23 cellular contexts compared by ENCODE assay signal in the genomic region with DNA sequence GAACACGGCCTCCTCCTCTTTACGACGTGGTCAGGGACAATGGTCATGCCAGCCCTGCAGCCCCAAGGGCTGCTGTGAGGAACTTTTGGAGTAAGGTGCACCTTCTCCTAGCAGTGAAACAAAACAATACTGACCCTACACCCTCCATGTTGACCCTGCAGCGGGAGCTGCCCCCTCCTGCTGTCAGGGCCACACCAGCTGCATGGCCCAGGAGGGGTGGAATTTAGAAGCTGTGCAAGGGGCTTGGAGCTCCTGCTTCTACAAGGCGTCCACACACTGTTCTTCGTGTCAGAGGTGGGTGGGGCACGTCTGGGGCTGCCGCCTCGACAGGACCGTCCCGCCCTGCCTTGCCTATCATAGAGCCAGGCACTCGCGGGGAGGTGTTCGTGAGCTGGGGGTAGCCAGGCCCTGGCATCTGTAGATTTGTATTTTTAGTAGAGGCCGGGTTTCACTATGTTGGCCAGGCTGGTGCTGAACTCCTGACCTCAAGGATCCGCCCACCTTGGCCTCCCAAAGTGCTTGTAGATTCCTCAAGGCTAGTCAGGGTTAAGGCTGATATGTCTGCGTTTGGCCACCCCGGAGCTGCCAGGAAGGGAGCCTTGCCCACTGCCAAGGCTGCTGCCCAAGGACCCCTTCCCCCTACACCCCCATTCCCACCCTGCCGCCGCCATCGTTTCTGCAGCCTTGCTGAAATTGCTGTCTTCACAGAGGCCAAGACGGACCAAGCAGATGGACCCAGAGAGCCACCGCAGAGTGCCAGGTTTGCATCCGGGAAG. TPM values are rescaled to one million over a fixed set of nuclear protein-coding genes. Genes with fewer than 3 reads are reported as not detected.
DNase-seq lines count a peak whose midpoint lies in the region; ATAC-seq and TF ChIP-seq lines count a peak whose summit lies in the region.
"Had no signal": no experiment of that assay in that cellular context is flagged by ENCODE, and none has a peak within 500 bp of the region (broad histone marks: within the 10 kb centered on the region; RNA-seq: fewer than 3 reads in every experiment).

No MANE protein-coding gene starts in this region.

- H3K4me3 Mint-ChIP-seq in activated CD4-positive, alpha-beta memory T cell treated with anti-CD3 and anti-CD28 coated beads, Interleukin-2, amount 10 ng/mL, durations not matched to agents 7 days and 5 days = no peak overlapping the region
- H3K4me3 Mint-ChIP-seq in activated CD4-positive, alpha-beta memory T cell treated with anti-CD3 and anti-CD28 coated beads for 36 hours = no peak overlapping the region
- H3K4me3 Mint-ChIP-seq in H9 = no peak overlapping the region
- H3K4me3 Mint-ChIP-seq: CD4-positive, CD25-positive, alpha-beta regulatory T cell had no signal

- CTCF ChIA-PET in activated CD4-positive, alpha-beta memory T cell treated with anti-CD3 and anti-CD28 coated beads, Interleukin-2, amount 10 ng/mL, durations not matched to agents 7 days and 5 days (lab: Charles Lee) = no interaction called here
- CTCF ChIA-PET in activated CD4-positive, alpha-beta memory T cell treated with anti-CD3 and anti-CD28 coated beads for 36 hours (lab: Charles Lee) = no interaction called here

- no peak overlapping the region for H4K8ac ChIP-seq in H9 (replicated peaks; ENCODE audit: insufficient read length, low read depth, low read length)

- no peak overlapping the region for H2AK5ac ChIP-seq in H9 (ENCODE audit: insufficient read length, low read length)

- no peak overlapping the region for H2AFZ ChIP-seq in H9 (ENCODE audit: low read length)

- H4K91ac ChIP-seq in H9 (ENCODE audit: insufficient read length, low read depth, low read length) = no peak overlapping the region

- no peaks in the 10 kb centered on the region for H3K23me2 ChIP-seq in H9 (ENCODE audit: insufficient read length, low read depth, low read length, poor library complexity, severe bottlenecking)

- intact Hi-C loops in activated CD4-positive, alpha-beta memory T cell treated with anti-CD3 and anti-CD28 coated beads for 36 hours (cut with micrococcal nuclease) = no loop called here
- intact Hi-C loops in spleen (cut with DNase I; ENCODE audit: low total_unique reads) = no loop called here

- no peaks in the 10 kb centered on the region for H3K9me3 ChIP-seq in H9 (ENCODE audit: control insufficient read depth, low read depth, low read length)
- H3K9me3 ChIP-seq in spleen = no peaks in the 10 kb centered on the region
- H3K9me3 ChIP-seq: BE2C had no signal

- TF ChIP-seq CTCF in H9 (conservative IDR thresholded peaks at IDR 0.05) (no peak), spleen (IDR thresholded peaks at IDR 0.05 in 8 of 11, conservative IDR thresholded peaks at IDR 0.05 in 3 of 11) (no peak), foreskin fibroblast (IDR thresholded peaks at IDR 0.05; ENCODE audit: low read depth, low read length) (no peak)

- no peak overlapping the region for H2BK120ac ChIP-seq in H9 (ENCODE audit: low read depth, low read length, poor library complexity, severe bottlenecking)

- H3K36me3 ChIP-seq in spleen = peaks cover 4 to 99% (median 54%) of the 10 kb centered on the region in 6 donors

- no peak for TF ChIP-seq POLR2A in spleen (IDR thresholded peaks at IDR 0.05)

- no peaks in the 10 kb centered on the region for H4K20me1 ChIP-seq in H9 (ENCODE audit: control insufficient read depth, insufficient read depth, insufficient read length)

- no peak overlapping the region for H3K18ac ChIP-seq in H9 (ENCODE audit: insufficient read length, low read depth, low read length)

- no peak overlapping the region for H3K23ac ChIP-seq in H9 (ENCODE audit: insufficient read length, low read depth, low read length)

- no peak overlapping the region for H3T11ph ChIP-seq in H9 (ENCODE audit: low read length)

- peaks cover 65% of the 10 kb centered on the region for H3K36me3 Mint-ChIP-seq in activated CD4-positive, alpha-beta memory T cell treated with anti-CD3 and anti-CD28 coated beads, Interleukin-2, amount 10 ng/mL, durations not matched to agents 7 days and 5 days (ENCODE audit: low read depth)
- H3K36me3 Mint-ChIP-seq in activated CD4-positive, alpha-beta memory T cell treated with anti-CD3 and anti-CD28 coated beads for 36 hours = peaks cover 22% of the 10 kb centered on the region
- peaks cover 30 to 88% (median 69%) of the 10 kb centered on the region in 3 experiments; a peak in 6 of 7 replicates for H3K36me3 Mint-ChIP-seq in H9 (ENCODE audit: insufficient read depth in 1 of 3, low read depth in 3 of 3)

- H3K27ac ChIP-seq in H9 (ENCODE audit: insufficient read length, low read depth, low read length) = no peak overlapping the region
- no peak overlapping the region for H3K27ac ChIP-seq in spleen

- no peak overlapping the region for H3K4ac ChIP-seq in H9 (ENCODE audit: low read depth, low read length)

- no peaks in the 10 kb centered on the region for H3K27me3 Mint-ChIP-seq in activated CD4-positive, alpha-beta memory T cell treated with anti-CD3 and anti-CD28 coated beads, Interleukin-2, amount 10 ng/mL, durations not matched to agents 7 days and 5 days
- no peaks in the 10 kb centered on the region for H3K27me3 Mint-ChIP-seq in activated CD4-positive, alpha-beta memory T cell treated with anti-CD3 and anti-CD28 coated beads for 36 hours
- no peaks in the 10 kb centered on the region for H3K27me3 Mint-ChIP-seq in H9 (ENCODE audit: low read depth)
- H3K27me3 Mint-ChIP-seq: CD4-positive, CD25-positive, alpha-beta regulatory T cell had no signal

- H4K5ac ChIP-seq in H9 (ENCODE audit: insufficient read length, low read depth, low read length) = no peak overlapping the region

- H3K79me1 ChIP-seq in H9 (ENCODE audit: insufficient read depth, low read depth, low read length, poor library complexity, severe bottlenecking) = peaks cover 3% of the 10 kb centered on the region

- H3K14ac ChIP-seq in H9 (ENCODE audit: insufficient read depth, low read length) = no peak overlapping the region

- DNase-seq in activated CD4-positive, alpha-beta memory T cell treated with anti-CD3 and anti-CD28 coated beads, Interleukin-2, amount 10 ng/mL, durations not matched to agents 7 days and 5 days = peak; percentile 9
- DNase-seq in activated CD4-positive, alpha-beta memory T cell treated with anti-CD3 and anti-CD28 coated beads for 36 hours = no peak
- DNase-seq in H9 (peak; percentile 12), islet precursor cell (peak; percentile 49), spleen (peak; percentile 46), foreskin fibroblast (no peak)
- DNase-seq in activated naive CD4-positive, alpha-beta T cell (lab: John Stamatoyannopoulos, UW) = no peak
- DNase-seq: BE2C; CD4-positive, CD25-positive, alpha-beta regulatory T cell; COR-L47; DMS 273 treated with DMSO at 0.1 percent for 48 hours; HCEC 1CT; MM.1S; NCI-H1105; NCI-H1694; NCI-H2081 treated with DMSO at 0.1 percent for 48 hours; NCI-H510A; NCI-H774; OCI-M1; SHP77 treated with DMSO at 0.1 percent for 48 hours had no signal

- no peak for ATAC-seq in HG03196 (IDR thresholded peaks at IDR 0.05; ENCODE audit: unreplicated experiment)

- H2BK12ac ChIP-seq in H9 (ENCODE audit: insufficient read length, low read depth, low read length) = no peak overlapping the region

- no peak overlapping the region for H2BK5ac ChIP-seq in H9 (ENCODE audit: insufficient read length, low read length)

- H3K27me3 ChIP-seq in H9 (ENCODE audit: insufficient read depth, low read length) (no peaks in the 10 kb centered on the region), spleen (replicated peaks in 1 of 7) (no peaks in the 10 kb centered on the region)
- H3K27me3 ChIP-seq: BE2C had no signal

- H3K4me1 Mint-ChIP-seq in activated CD4-positive, alpha-beta memory T cell treated with anti-CD3 and anti-CD28 coated beads, Interleukin-2, amount 10 ng/mL, durations not matched to agents 7 days and 5 days = peaks cover 7% of the 10 kb centered on the region
- H3K4me1 Mint-ChIP-seq in activated CD4-positive, alpha-beta memory T cell treated with anti-CD3 and anti-CD28 coated beads for 36 hours (ENCODE audit: low read depth) = peaks cover 2% of the 10 kb centered on the region
- H3K4me1 Mint-ChIP-seq in H9 = no peaks in the 10 kb centered on the region

- H3K9me3 Mint-ChIP-seq in activated CD4-positive, alpha-beta memory T cell treated with anti-CD3 and anti-CD28 coated beads, Interleukin-2, amount 10 ng/mL, durations not matched to agents 7 days and 5 days = no peaks in the 10 kb centered on the region
- H3K9me3 Mint-ChIP-seq in activated CD4-positive, alpha-beta memory T cell treated with anti-CD3 and anti-CD28 coated beads for 36 hours = no peaks in the 10 kb centered on the region
- no peaks in the 10 kb centered on the region for H3K9me3 Mint-ChIP-seq in H9
- H3K9me3 Mint-ChIP-seq: CD4-positive, CD25-positive, alpha-beta regulatory T cell had no signal

- no peak overlapping the region for H3K27ac Mint-ChIP-seq in activated CD4-positive, alpha-beta memory T cell treated with anti-CD3 and anti-CD28 coated beads, Interleukin-2, amount 10 ng/mL, durations not matched to agents 7 days and 5 days
- H3K27ac Mint-ChIP-seq in activated CD4-positive, alpha-beta memory T cell treated with anti-CD3 and anti-CD28 coated beads for 36 hours = no peak overlapping the region
- peak overlapping the region in 1 of 3 experiments; percentile 52; a peak in 1 of 7 replicates for H3K27ac Mint-ChIP-seq in H9
- H3K27ac Mint-ChIP-seq: CD4-positive, CD25-positive, alpha-beta regulatory T cell had no signal

- no peak overlapping the region for H3K4me2 ChIP-seq in H9 (ENCODE audit: insufficient read depth, insufficient read length, low read length)

- H2BK20ac ChIP-seq in H9 (ENCODE audit: low read depth, low read length, poor library complexity, severe bottlenecking) = no peak overlapping the region

- H3K4me1 ChIP-seq in H9 (ENCODE audit: insufficient read depth, low read length) = no peaks in the 10 kb centered on the region
- peaks cover 0 to 11% (median 1%) of the 10 kb centered on the region in 6 donors for H3K4me1 ChIP-seq in spleen
- H3K4me1 ChIP-seq: BE2C had no signal

- H3K79me2 ChIP-seq in H9 (ENCODE audit: insufficient read depth, low read length) = peaks cover 3% of the 10 kb centered on the region; the same call in 1 of the 2 replicates

- WGBS in H9 (ENCODE audit: extremely low coverage, insufficient read length, low lambda C conversion rate) = no CpG with 5 or more reads among the region's 24 CpGs
- WGBS in spleen, 5 donors = 90 to 96% (median 93%) methylated on average over 18 to 24 of the region's 24 CpGs

- no peak overlapping the region for H3K4me3 ChIP-seq in spleen
- H3K4me3 ChIP-seq in foreskin fibroblast (ENCODE audit: low read depth in 1 of 2, low read length in 2 of 2) = no peak overlapping the region

- POLR2A ChIA-PET in activated CD4-positive, alpha-beta memory T cell treated with anti-CD3 and anti-CD28 coated beads, Interleukin-2, amount 10 ng/mL, durations not matched to agents 7 days and 5 days (lab: Charles Lee) = no interaction called here
- POLR2A ChIA-PET in activated CD4-positive, alpha-beta memory T cell treated with anti-CD3 and anti-CD28 coated beads for 36 hours (lab: Charles Lee) = interaction anchor here (0.5 kb wide), 1 partner anchor 121 kb away, joined by 3 read pairs; no protein-coding TSS in a partner anchor

- no peak overlapping the region for H3K56ac ChIP-seq in H9 (ENCODE audit: insufficient read length, low read depth, low read length)

- no peak overlapping the region for H3K9ac ChIP-seq in H9 (ENCODE audit: extremely low read depth, insufficient read length, low read length)

- H2BK15ac ChIP-seq in H9 (ENCODE audit: low read depth, low read length) = no peak overlapping the region

RNA-seq across cellular contexts. Expression of a gene that starts 15.9 kb away (rescaled TPM):
- total RNA-seq in activated CD4-positive, alpha-beta memory T cell treated with anti-CD3 and anti-CD28 coated beads, Interleukin-2, amount 10 ng/mL, durations not matched to agents 7 days and 5 days = 100 to 1,000 TPM; 156 to 169 TPM
- total RNA-seq in activated CD4-positive, alpha-beta memory T cell treated with anti-CD3 and anti-CD28 coated beads for 36 hours = 100 to 1,000 TPM; 128 to 133 TPM
- total RNA-seq in H9 (2021) (94.1 and 99.9 TPM in 2 replicates), spleen (10 to 100 TPM; 22.2 to 32.4 (median 28.8) TPM)
- 1 to 10 TPM; 1.8 to 5.3 (median 3.0) TPM for polyA plus RNA-seq in spleen

RNA-seq across cellular contexts. Expression of a gene that starts 50.3 kb away (rescaled TPM):
- not detected for total RNA-seq in activated CD4-positive, alpha-beta memory T cell treated with anti-CD3 and anti-CD28 coated beads, Interleukin-2, amount 10 ng/mL, durations not matched to agents 7 days and 5 days
- not detected for total RNA-seq in activated CD4-positive, alpha-beta memory T cell treated with anti-CD3 and anti-CD28 coated beads for 36 hours
- total RNA-seq in H9 (2021) (not detected in 2 replicates), spleen (not detected)
- not detected for polyA plus RNA-seq in spleen
- total RNA-seq: CD4-positive, CD25-positive, alpha-beta regulatory T cell; LHCN-M2; RPMI7951 had no signal
- polyA plus RNA-seq: CD4-positive, CD25-positive, alpha-beta regulatory T cell had no signal

Comparison
In these comparisons a context has a peak if more than half of its experiments do, and no peak if none do; other contexts are left out.
1. DNase-seq: peak in activated CD4-positive, alpha-beta memory T cell treated with anti-CD3 and anti-CD28 coated beads, Interleukin-2, amount 10 ng/mL, durations not matched to agents 7 days and 5 days (single experiment), H9 (single experiment), islet precursor cell (single experiment) and spleen (single experiment); none in activated CD4-positive, alpha-beta memory T cell treated with anti-CD3 and anti-CD28 coated beads for 36 hours (single experiment), foreskin fibroblast (0 of 2) and activated naive CD4-positive, alpha-beta T cell (0 of 4).